In the genomic region with DNA sequence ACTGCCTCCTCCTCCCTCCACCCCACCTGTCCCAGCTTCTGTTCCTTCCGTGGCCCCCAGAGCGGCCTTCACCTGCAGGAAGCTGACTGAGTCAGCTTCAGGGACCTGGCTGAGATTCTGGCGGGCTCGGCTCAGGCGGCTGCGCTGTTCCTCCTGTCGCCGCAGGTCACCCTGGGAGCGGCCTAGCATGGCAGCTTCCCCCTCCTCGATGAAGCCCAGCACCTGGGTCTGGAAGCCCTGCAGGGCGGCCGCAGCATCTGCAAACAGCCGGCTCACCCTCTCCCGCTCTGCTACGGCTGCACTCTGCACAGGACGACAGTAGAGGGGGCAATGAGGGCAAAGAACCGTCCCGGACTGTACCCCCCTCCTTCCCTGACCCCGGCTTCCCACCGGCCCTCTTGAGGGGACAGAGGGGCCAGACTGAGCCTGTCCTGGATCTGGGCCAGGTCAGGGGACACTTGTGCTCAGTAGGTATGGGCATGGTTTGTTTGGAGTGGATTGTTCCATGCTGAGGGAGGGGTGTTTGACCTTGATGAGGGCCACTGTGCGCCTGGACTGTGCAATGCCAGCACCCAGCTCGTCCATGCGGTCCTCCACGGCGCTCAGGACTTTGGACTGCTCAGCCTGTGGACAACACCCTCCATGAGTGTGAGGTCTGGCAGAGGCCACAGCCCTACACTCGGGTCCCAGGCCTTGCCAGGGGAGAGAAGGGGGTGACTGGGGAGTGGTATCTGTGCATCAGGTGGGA, we compare ENCODE assay signal across 6 cellular contexts. TPM values are rescaled to one million over a fixed set of nuclear protein-coding genes. Genes with fewer than 3 reads are reported as not detected.
DNase-seq lines count a peak whose midpoint lies in the region; ATAC-seq and TF ChIP-seq lines count a peak whose summit lies in the region.

No MANE protein-coding gene starts in this region.

- H3K27me3 Mint-ChIP-seq in Calu3 (ENCODE audit: unreplicated experiment) (no peaks in the 10 kb centered on the region), naive B cell (peaks cover 0 to 32% (median 10%) of the 10 kb centered on the region in 3 donors)

- H3K4me3 Mint-ChIP-seq in Calu3 (ENCODE audit: low read depth, unreplicated experiment) (peak overlapping the region; percentile 87), naive B cell (peak overlapping the region; percentile 76 to 92 (median 86))

- H3K4me1 ChIP-seq in NT2/D1 (ENCODE audit: insufficient read depth, insufficient read length): peaks cover 22% of the 10 kb centered on the region

- ATAC-seq in naive B cell (ENCODE audit: low read depth in 2 of 2): peak; percentile 66 to 72
- no peak for ATAC-seq in HG03095 (IDR thresholded peaks at IDR 0.05; ENCODE audit: unreplicated experiment)

- CTCF ChIA-PET in Calu3 (lab: Charles Lee): interaction anchor here (0.6 to 1.9 kb wide), 7 partner anchors 9 to 97 kb away, joined by 3 to 23 read pairs (median 7); partner anchors contain the start of genes MRPL38, TRIM65 and WBP2

- TF ChIP-seq CTCF in Calu3 (IDR thresholded peaks at IDR 0.05; ENCODE audit: unreplicated experiment) (no peak), astrocyte of the cerebellum (IDR thresholded peaks at IDR 0.05; ENCODE audit: low read depth, low read length, missing control alignments) (peak; percentile 33)

- H3K9ac ChIP-seq in NT2/D1 (ENCODE audit: insufficient read length, low read depth): peak overlapping the region; percentile 90

- no peaks in the 10 kb centered on the region for H3K9me3 Mint-ChIP-seq in Calu3 (ENCODE audit: low read depth, unreplicated experiment)
- H3K9me3 Mint-ChIP-seq in naive B cell: no peaks in the 10 kb centered on the region

- H3K27me3 ChIP-seq in NT2/D1 (ENCODE audit: insufficient read depth, insufficient read length): peaks cover 13% of the 10 kb centered on the region

- in situ Hi-C loops in astrocyte of the cerebellum (cut with HindIII; ENCODE audit: low sequenced_read_pairs): no loop called here

- H3K36me3 Mint-ChIP-seq in Calu3 (ENCODE audit: insufficient read depth, unreplicated experiment) (peaks cover 66% of the 10 kb centered on the region), naive B cell (no peaks in the 10 kb centered on the region)

- no TSS peak for BruUV-seq in Calu3 (replicated peaks; lab: Mats Ljungman, UMichigan)

- intact Hi-C loops in Calu3 (cut with micrococcal nuclease; ENCODE audit: unreplicated experiment): loop anchor here (5.0 kb wide), 1 partner anchor 94 kb away; the partner anchor contains the start of gene UNK

- H3K36me3 ChIP-seq in NT2/D1 (ENCODE audit: insufficient read depth, insufficient read length, low read length): peaks cover 32% of the 10 kb centered on the region

- DNase-seq in Calu3 (peak; percentile 91), NT2/D1 (ENCODE audit: low read depth, low spot score) (no peak), astrocyte of the cerebellum (ENCODE audit: low read depth) (no peak), naive B cell (peak; percentile 67), NCI-H1048 (lab: John Stamatoyannopoulos, UW) (no peak)

- H3K4me1 Mint-ChIP-seq in Calu3 (ENCODE audit: low read depth, unreplicated experiment): peaks cover 18% of the 10 kb centered on the region
- peaks cover 20 to 31% (median 23%) of the 10 kb centered on the region in 3 donors for H3K4me1 Mint-ChIP-seq in naive B cell

- H3K4me3 ChIP-seq in NT2/D1 (ENCODE audit: insufficient read length, low read depth): peak overlapping the region; percentile 64
- H3K4me3 ChIP-seq in astrocyte of the cerebellum (ENCODE audit: low read depth, low read length): peak overlapping the region; percentile 42

- H3K9me3 ChIP-seq in NT2/D1 (ENCODE audit: insufficient read depth, low read length): no peaks in the 10 kb centered on the region

- peak overlapping the region; percentile 83 for H3K27ac Mint-ChIP-seq in Calu3 (ENCODE audit: unreplicated experiment)
- peak overlapping the region in 4 of 6 donors; percentile 53 to 97 (median 71) for H3K27ac Mint-ChIP-seq in naive B cell

RNA-seq across cellular contexts. Expression of gene TRIM47, which starts 2.0 kb away (rescaled TPM):
- 51.2 and 54.1 TPM in 2 replicates for total RNA-seq in Calu3 (2022)
- polyA plus RNA-seq in naive B cell (ENCODE audit: low read depth in 6 of 6): 1 to 10 TPM in 3 of 6 donors, under 1 TPM in 2, not detected in 1; 0.97 to 2.2 (median 1.7) TPM

RNA-seq across cellular contexts. Expression of gene TRIM65, which starts 20.4 kb away (rescaled TPM):
- 15.4 and 18.9 TPM in 2 replicates for total RNA-seq in Calu3 (2022)
- 10 to 100 TPM; 15.4 to 33.0 (median 23.4) TPM for polyA plus RNA-seq in naive B cell (ENCODE audit: low read depth in 6 of 6)

RNA-seq across cellular contexts. Expression of gene WBP2, which starts 21.2 kb away (rescaled TPM):
- 126 and 133 TPM in 2 replicates for total RNA-seq in Calu3 (2022)
- polyA plus RNA-seq in naive B cell (ENCODE audit: low read depth in 6 of 6): 100 to 1,000 TPM in 2 of 6 donors, 10 to 100 TPM in 4; 73.4 to 134 (median 87.6) TPM

RNA-seq across cellular contexts. Expression of gene MRPL38, which starts 28.3 kb away (rescaled TPM):
- total RNA-seq in Calu3 (2022): 112 and 130 TPM in 2 replicates
- polyA plus RNA-seq in naive B cell (ENCODE audit: low read depth in 6 of 6): 10 to 100 TPM; 47.3 to 68.8 (median 59.7) TPM

RNA-seq across cellular contexts. Expression of gene UNC13D, which starts 32.2 kb away (rescaled TPM):
- total RNA-seq in Calu3 (2022): 103 and 104 TPM in 2 replicates
- 10 to 100 TPM; 11.5 to 31.5 (median 20.5) TPM for polyA plus RNA-seq in naive B cell (ENCODE audit: low read depth in 6 of 6)

Comparison
In these comparisons a context has a peak if more than half of its experiments do, and no peak if none do; other contexts are left out.
1. DNase-seq: peak in Calu3 (single experiment) and naive B cell (single experiment); none in NT2/D1 (single experiment), astrocyte of the cerebellum (single experiment) and NCI-H1048 (single experiment).